ENCODE assay signal across 13 cellular contexts in the genomic region with DNA sequence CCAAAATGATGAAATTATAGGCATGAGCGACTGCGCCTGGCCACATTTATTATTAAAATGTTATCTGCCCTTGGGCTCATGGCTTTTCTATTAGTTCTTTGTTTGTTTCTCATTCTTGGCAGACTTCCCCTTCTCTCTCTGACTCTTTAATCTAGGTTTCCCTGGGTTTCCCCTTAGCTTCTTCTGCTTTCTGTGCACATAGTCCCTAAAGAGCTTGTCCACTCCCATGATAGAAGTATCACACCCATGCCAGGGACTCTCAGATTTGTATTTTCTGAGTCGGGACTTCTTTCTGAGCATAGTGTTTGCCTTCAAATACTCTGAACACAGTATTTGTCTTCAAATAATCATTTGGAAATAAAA. TPM values are rescaled to one million over a fixed set of nuclear protein-coding genes. Genes with fewer than 3 reads are reported as not detected.
DNase-seq lines count a peak whose midpoint lies in the region; ATAC-seq and TF ChIP-seq lines count a peak whose summit lies in the region.
"Had no signal": no experiment of that assay in that cellular context is flagged by ENCODE, and none has a peak within 500 bp of the region (broad histone marks: within the 10 kb centered on the region; RNA-seq: fewer than 3 reads in every experiment).

No MANE protein-coding gene starts in this region.

- ATAC-seq in HG03571 (IDR thresholded peaks at IDR 0.05; ENCODE audit: unreplicated experiment): peak; percentile 77
- no peak for ATAC-seq in left colon

- TF ChIP-seq CTCF in GM20000 (IDR thresholded peaks at IDR 0.05; ENCODE audit: extremely low read depth, missing control alignments) (no peak), epithelial cell of esophagus (IDR thresholded peaks at IDR 0.05; ENCODE audit: insufficient read depth, low read depth, low read length, missing control alignments) (no peak)

- peak; percentile 29 for DNase-seq in CMK (ENCODE audit: low read depth)
- DNase-seq in GM20000 (ENCODE audit: low spot score): peak; percentile 30
- peak; percentile 59 for DNase-seq in epithelial cell of esophagus (ENCODE audit: low read depth)
- no peak for DNase-seq in left colon
- no peak for DNase-seq in HCEC 1CT
- no peak for DNase-seq in RKO (ENCODE audit: low spot score)
- no peak for DNase-seq in germinal center (ENCODE audit: low spot score)
- DNase-seq: Calu3, H7, NCI-H1436 treated with DMSO at 0.1 percent for 48 hours, occipital lobe, T-helper 2 cell had no signal

- no peak overlapping the region for H3K4me3 ChIP-seq in epithelial cell of esophagus (ENCODE audit: low read length)

- intact Hi-C loops in left colon (cut with DNase I, micrococcal nuclease): no loop called here

RNA-seq across cellular contexts. Expression of gene ITM2B, which starts 38.6 kb away (rescaled TPM):
- total RNA-seq in left colon: 100 to 1,000 TPM; 393 to 473 TPM

Comparison
In these comparisons a context has a peak if more than half of its experiments do, and no peak if none do; other contexts are left out.
1. DNase-seq: peak in CMK (single experiment), GM20000 (single experiment) and epithelial cell of esophagus (single experiment); none in left colon (0 of 2), HCEC 1CT (single experiment), RKO (single experiment) and germinal center (single experiment).